In the genomic region with DNA sequence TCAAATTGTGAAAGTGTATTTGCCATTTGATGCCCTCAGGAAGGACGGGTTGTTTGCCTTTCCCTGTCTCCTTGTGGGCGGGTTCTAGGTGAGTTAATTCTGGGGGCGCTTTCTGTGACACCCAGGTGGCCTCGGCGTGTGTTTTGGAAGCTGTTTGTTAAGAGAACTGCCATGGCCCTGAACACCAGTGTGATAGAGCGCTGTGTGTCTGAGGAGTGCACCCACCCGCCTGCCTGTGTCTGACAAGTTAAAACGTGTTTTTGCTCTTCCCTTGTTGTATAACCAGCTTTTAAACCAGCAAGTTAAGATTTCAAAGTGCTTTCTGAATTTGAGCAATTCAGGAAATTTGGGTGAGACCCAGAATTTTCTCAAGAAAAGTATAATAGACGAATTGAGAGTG, we compare ENCODE assay signal across 13 cellular contexts. TPM values are rescaled to one million over a fixed set of nuclear protein-coding genes. Genes with fewer than 3 reads are reported as not detected.
A peak's percentile ranks its signal among the peaks of the same experiment; 100 is the strongest.
DNase-seq lines count a peak whose midpoint lies in the region; ATAC-seq lines count a peak whose summit lies in the region.
"Had no signal": no experiment of that assay in that cellular context is flagged by ENCODE, and none has a peak within 500 bp of the region (broad histone marks: within the 10 kb centered on the region; RNA-seq: fewer than 3 reads in every experiment).

No MANE protein-coding gene starts in this region.

- H3K9me3 ChIP-seq in SJSA1 (replicated peaks), result no peaks in the 10 kb centered on the region
- H3K9me3 ChIP-seq: right atrium auricular region had no signal

- no peak overlapping the region for H3K4me2 ChIP-seq in mesendoderm (ENCODE audit: low read length)

- peaks cover 15% of the 10 kb centered on the region for H3K36me3 ChIP-seq in SJSA1
- no peaks in the 10 kb centered on the region for H3K36me3 ChIP-seq in mesendoderm (ENCODE audit: control insufficient read depth, insufficient read depth, low read length)
- H3K36me3 ChIP-seq: right atrium auricular region had no signal

- no peak overlapping the region for H3K56ac ChIP-seq in mesendoderm (ENCODE audit: low read length)

- peak in 1 of 2 experiments; percentile 15 for DNase-seq in SJSA1 (ENCODE audit: low read depth in 1 of 2, low spot score in 2 of 2)
- DNase-seq in epithelial cell of prostate (ENCODE audit: low read depth, low spot score), result peak; percentile 40
- DNase-seq in mesendoderm, result no peak
- DNase-seq in ureter (ENCODE audit: low spot score), result peak; percentile 71
- DNase-seq in EL, result no peak
- DNase-seq in GF-D8 (lab: John Stamatoyannopoulos, UW), result no peak
- DNase-seq: activated CD4-positive, alpha-beta T cell treated with anti-CD3 and anti-CD28 coated beads for 36 hours; activated naive CD4-positive, alpha-beta T cell; immature natural killer cell; T-helper 9 cell had no signal

- no peak overlapping the region for H4K5ac ChIP-seq in mesendoderm (ENCODE audit: low read length)

- H3K18ac ChIP-seq in mesendoderm (ENCODE audit: low read length), result no peak overlapping the region

- H3K4me3 ChIP-seq in SJSA1 (peak overlapping the region; percentile 38), mesendoderm (ENCODE audit: low read length) (no peak overlapping the region)
- H3K4me3 ChIP-seq: right atrium auricular region had no signal

- H3K4me1 ChIP-seq in SJSA1 (replicated peaks) (peaks cover 67% of the 10 kb centered on the region), mesendoderm (ENCODE audit: control insufficient read depth, low read depth, low read length) (peaks cover 9% of the 10 kb centered on the region)

- H3K9ac ChIP-seq in mesendoderm (ENCODE audit: low read length), result no peak overlapping the region

- no peak overlapping the region for H2BK120ac ChIP-seq in mesendoderm (ENCODE audit: low read depth, low read length)

- no peak overlapping the region for H3K4ac ChIP-seq in mesendoderm (ENCODE audit: low read depth, low read length)

- H2BK5ac ChIP-seq in mesendoderm (ENCODE audit: low read length), result no peak overlapping the region

- no peaks in the 10 kb centered on the region for H3K79me1 ChIP-seq in mesendoderm (ENCODE audit: low read length)

- WGBS in mesendoderm (ENCODE audit: extremely low coverage, insufficient coverage, low lambda C conversion rate), result no CpG with 5 or more reads among the region's 9 CpGs

- H4K8ac ChIP-seq in mesendoderm (ENCODE audit: low read depth, low read length), result no peak overlapping the region

- H2BK15ac ChIP-seq in mesendoderm (replicated peaks; ENCODE audit: low read depth), result no peak overlapping the region

- no peak overlapping the region for H2AK5ac ChIP-seq in mesendoderm (ENCODE audit: low read length)

- ATAC-seq in GM18868 (IDR thresholded peaks at IDR 0.05; ENCODE audit: unreplicated experiment), result no peak

- no peaks in the 10 kb centered on the region for H3K79me2 ChIP-seq in mesendoderm (ENCODE audit: control insufficient read depth, insufficient read depth, low read length)

- peak overlapping the region; percentile 85 for H3K27ac ChIP-seq in SJSA1
- peak overlapping the region; percentile 100 for H3K27ac ChIP-seq in epithelial cell of prostate
- no peak overlapping the region for H3K27ac ChIP-seq in mesendoderm (ENCODE audit: low read depth, low read length)

- peak overlapping the region; percentile 71 for H3K23ac ChIP-seq in mesendoderm (ENCODE audit: low read length)

- H3K27me3 ChIP-seq in SJSA1 (replicated peaks) (no peaks in the 10 kb centered on the region), mesendoderm (ENCODE audit: insufficient read depth, low read length, poor library complexity) (no peaks in the 10 kb centered on the region)
- H3K27me3 ChIP-seq: right atrium auricular region had no signal

RNA-seq across cellular contexts. Expression of a gene that starts 55.3 kb away (rescaled TPM):
- 0.42 TPM in 1 of 2 replicates, not detected in the other for total RNA-seq in SJSA1 (2014; rRNA removed; shearing (Covaris generic))
- 0.10 TPM for polyA plus RNA-seq in mesendoderm (2013, experiment 1 of 2)
- 0.06 TPM for polyA plus RNA-seq in mesendoderm (2013, experiment 2 of 2)
- total RNA-seq in ureter, result not detected
- total RNA-seq: activated CD4-positive, alpha-beta T cell treated with anti-CD3 and anti-CD28 coated beads for 36 hours; mononuclear cell; right atrium auricular region had no signal
- polyA plus RNA-seq: immature natural killer cell had no signal

Comparison
In these comparisons a context has a peak if more than half of its experiments do, and no peak if none do; other contexts are left out.
1. DNase-seq: peak in epithelial cell of prostate (single experiment) and ureter (single experiment); none in mesendoderm (single experiment), EL (single experiment) and GF-D8 (single experiment).